ENCODE assay signal across 8 cellular contexts in the genomic region with DNA sequence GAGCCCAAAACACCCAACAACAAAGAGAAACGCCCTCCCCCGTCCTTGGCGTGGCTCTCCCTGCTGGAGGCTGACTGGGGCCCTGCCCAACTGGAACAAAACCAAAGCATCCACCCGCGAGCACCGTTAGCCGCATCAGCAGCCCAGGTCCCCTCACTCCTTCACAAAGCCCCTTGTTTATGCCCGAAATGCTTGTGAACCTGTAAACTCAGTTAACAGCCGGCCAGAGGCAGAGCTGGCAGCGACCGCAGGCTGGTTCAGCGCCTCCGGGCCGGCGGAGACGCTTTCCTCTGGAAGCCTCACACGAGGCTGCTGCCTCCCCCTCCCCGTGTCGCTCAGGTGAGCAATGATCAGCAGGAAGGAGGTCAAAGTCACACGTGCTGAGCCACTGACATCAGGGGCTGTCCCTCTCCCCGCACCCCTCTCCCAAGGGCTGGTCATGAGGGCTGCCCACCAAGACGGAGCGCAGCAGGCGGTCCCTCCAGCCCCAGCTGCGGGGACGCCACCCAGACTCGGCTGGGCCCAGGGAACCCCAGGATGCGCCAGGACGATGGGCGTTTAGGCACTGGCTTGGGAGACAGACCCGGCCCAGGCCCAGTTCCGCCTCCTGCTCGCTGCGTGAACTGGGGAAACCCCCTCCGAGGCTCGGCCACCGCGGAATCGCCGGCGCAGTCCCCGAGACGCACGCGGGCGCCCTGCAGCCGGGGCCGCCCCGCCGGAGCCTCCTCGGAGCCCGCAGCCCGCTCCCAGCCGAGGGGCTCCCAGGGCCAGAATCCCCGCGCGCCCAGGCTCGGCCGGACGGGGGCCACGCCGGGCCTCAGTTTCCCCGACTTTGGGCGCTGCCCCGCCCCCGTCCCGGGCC. TPM values are rescaled to one million over a fixed set of nuclear protein-coding genes. Genes with fewer than 3 reads are reported as not detected.
DNase-seq lines count a peak whose midpoint lies in the region; ATAC-seq, FAIRE-seq and TF ChIP-seq lines count a peak whose summit lies in the region.

No MANE protein-coding gene starts in this region.

- ATAC-seq in GM19395 (IDR thresholded peaks at IDR 0.05; ENCODE audit: unreplicated experiment) = no peak

- H3K9me3 Mint-ChIP-seq in astrocyte (ENCODE audit: unreplicated experiment) = no peaks in the 10 kb centered on the region

- peak overlapping the region; percentile 99 for H3K4me2 ChIP-seq in astrocyte (ENCODE audit: low read length)

- peaks cover 14% of the 10 kb centered on the region for H3K36me3 Mint-ChIP-seq in astrocyte (ENCODE audit: low read depth, unreplicated experiment)

- H3K9me3 ChIP-seq in astrocyte (ENCODE audit: insufficient read depth, low read depth, low read length) = no peaks in the 10 kb centered on the region

- H3K4me3 ChIP-seq in GM06990 (replicated peaks; ENCODE audit: low read depth, low read length) = peak overlapping the region; percentile 90
- peak overlapping the region; percentile 95 for H3K4me3 ChIP-seq in HFF-Myc (replicated peaks; ENCODE audit: low read depth, low read length)
- peak overlapping the region; percentile 82 for H3K4me3 ChIP-seq in astrocyte (ENCODE audit: insufficient read depth, low read depth, low read length)

- peak overlapping the region; percentile 91 for H3K9ac ChIP-seq in astrocyte (ENCODE audit: low read length)

- H3K27ac Mint-ChIP-seq in astrocyte (ENCODE audit: unreplicated experiment) = peak overlapping the region; percentile 88

- no peak for FAIRE-seq in RCC 7860 (lab: Jason Lieb, UNC)
- no peak for FAIRE-seq in astrocyte (lab: Jason Lieb, UNC)

- H3K4me1 Mint-ChIP-seq in astrocyte (ENCODE audit: low read depth, unreplicated experiment) = peaks cover 9% of the 10 kb centered on the region

- H3K4me3 Mint-ChIP-seq in astrocyte (ENCODE audit: unreplicated experiment) = peak overlapping the region; percentile 96

- H2AFZ ChIP-seq in astrocyte (ENCODE audit: low read depth, low read length) = peak overlapping the region; percentile 39

- peaks cover 30% of the 10 kb centered on the region for H4K20me1 ChIP-seq in astrocyte (ENCODE audit: insufficient read depth, low read length)

- H3K27me3 Mint-ChIP-seq in astrocyte (ENCODE audit: low read depth, unreplicated experiment) = no peaks in the 10 kb centered on the region

- H3K4me1 ChIP-seq in astrocyte (ENCODE audit: insufficient read depth, low read length) = peaks cover 15% of the 10 kb centered on the region

- no peak for TF ChIP-seq CTCF in GM06990 (IDR thresholded peaks at IDR 0.05; ENCODE audit: insufficient read depth, low read length, poor library complexity, severe bottlenecking)
- TF ChIP-seq CTCF in HFF-Myc (IDR thresholded peaks at IDR 0.05; ENCODE audit: low read depth, low read length, missing control alignments) = no peak
- TF ChIP-seq CTCF in astrocyte (IDR thresholded peaks at IDR 0.05; ENCODE audit: insufficient read depth, low read depth, low read length) = no peak

- H3K27ac ChIP-seq in astrocyte (ENCODE audit: low read depth, low read length) = peak overlapping the region; percentile 51

- H3K27me3 ChIP-seq in GM06990 (replicated peaks; ENCODE audit: control insufficient read depth, insufficient read depth, low read length) = no peaks in the 10 kb centered on the region
- no peaks in the 10 kb centered on the region for H3K27me3 ChIP-seq in astrocyte (ENCODE audit: insufficient read depth, low read length)

- DNase-seq in GM06990 (ENCODE audit: extremely low read depth, insufficient read length) (peak; percentile 61), HFF-Myc (ENCODE audit: extremely low read depth, low read depth) (no peak), RCC 7860 (ENCODE audit: low spot score) (peak; percentile 45), astrocyte (ENCODE audit: low read depth) (no peak), iris pigment epithelial cell (ENCODE audit: low read depth) (peak; percentile 34), cerebellum (ENCODE audit: low spot score) (no peak)
- peak; percentile 48 to 61 for DNase-seq in stimulated activated CD4-positive, alpha-beta T cell treated with anti-CD3 and anti-CD28 coated beads, Interleukin-2, amount 100 ng/mL, for 24 hours

- H3K79me2 ChIP-seq in astrocyte (ENCODE audit: insufficient read depth, low read length) = peaks cover 40% of the 10 kb centered on the region

- peaks cover 32% of the 10 kb centered on the region for H3K36me3 ChIP-seq in GM06990 (ENCODE audit: control insufficient read depth, insufficient read depth, low read length)
- peaks cover 19% of the 10 kb centered on the region for H3K36me3 ChIP-seq in astrocyte (ENCODE audit: insufficient read depth, low read length)

RNA-seq across cellular contexts. Expression of gene SNAPC4, which starts 0.6 kb away (rescaled TPM):
- total RNA-seq in astrocyte (13.8 and 18.6 TPM in 2 replicates), cerebellum (6.3 TPM)

RNA-seq across cellular contexts. Expression of gene ENTR1, which starts 11.0 kb away (rescaled TPM):
- total RNA-seq in astrocyte = 71.5 and 71.7 TPM in 2 replicates
- total RNA-seq in cerebellum = 18.3 TPM

RNA-seq across cellular contexts. Expression of gene PMPCA, which starts 11.1 kb away (rescaled TPM):
- total RNA-seq in astrocyte (91.6 and 94.4 TPM in 2 replicates), cerebellum (20.8 TPM)

RNA-seq across cellular contexts. Expression of gene CARD9, which starts 25.9 kb away (rescaled TPM):
- total RNA-seq in astrocyte (2.7 and 4.2 TPM in 2 replicates), cerebellum (1.9 TPM)

RNA-seq across cellular contexts. Expression of gene DNLZ, which starts 35.9 kb away (rescaled TPM):
- 14.0 and 17.4 TPM in 2 replicates for total RNA-seq in astrocyte
- total RNA-seq in cerebellum = 6.5 TPM

Comparison
In these comparisons a context has a peak if more than half of its experiments do, and no peak if none do; other contexts are left out.
1. DNase-seq: peak in GM06990 (single experiment), RCC 7860 (single experiment), iris pigment epithelial cell (single experiment) and stimulated activated CD4-positive, alpha-beta T cell treated with anti-CD3 and anti-CD28 coated beads, Interleukin-2, amount 100 ng/mL, for 24 hours (2 of 2); none in HFF-Myc (single experiment), astrocyte (single experiment) and cerebellum (single experiment).
2. Peak in every context shown above with its lines, with median percentiles within 50 percentile points of each other: H3K4me3 ChIP-seq.